10 cellular contexts compared by ENCODE assay signal in genomic region chr4:87880106-87880505, GRCh38. TPM values are rescaled to one million over a fixed set of nuclear protein-coding genes. Genes with fewer than 3 reads are reported as not detected.
"Had no signal": no experiment of that assay in that cellular context is flagged by ENCODE, and none has a peak within 500 bp of the region (broad histone marks: within the 10 kb centered on the region; RNA-seq: fewer than 3 reads in every experiment).

No MANE protein-coding gene starts in this region.

- H3K9me3 ChIP-seq: HAP-1 had no signal

- H3K4me3 Mint-ChIP-seq: HFFc6 had no signal

- H2AFZ ChIP-seq: GM23248 had no signal

- H3K9me3 Mint-ChIP-seq: HFFc6 had no signal

- H3K4me3 ChIP-seq: GM23248, HAP-1, K562 had no signal

- ATAC-seq: HCT116, K562 had no signal

- H3K36me3 ChIP-seq: HAP-1 had no signal

- H3K9ac ChIP-seq: GM23248 had no signal

- H3K27ac Mint-ChIP-seq: HFFc6 had no signal

- H3K4me1 ChIP-seq: HAP-1 had no signal

- FAIRE-seq: K562 had no signal

- H3K27ac ChIP-seq: GM23248 had no signal

- DNase-seq: GM23248, GOT3, HFFc6, IMR-90, KG1 had no signal

RNA-seq across cellular contexts. Expression of gene MEPE, which starts 47.3 kb away (rescaled TPM):
- total RNA-seq: GM23248, H4, HFFc6, HT-29, IMR-90, K562 had no signal
- polyA plus RNA-seq: GM23248, IMR-90, K562 had no signal
